ENCODE assay signal across 21 cellular contexts in the genomic region with DNA sequence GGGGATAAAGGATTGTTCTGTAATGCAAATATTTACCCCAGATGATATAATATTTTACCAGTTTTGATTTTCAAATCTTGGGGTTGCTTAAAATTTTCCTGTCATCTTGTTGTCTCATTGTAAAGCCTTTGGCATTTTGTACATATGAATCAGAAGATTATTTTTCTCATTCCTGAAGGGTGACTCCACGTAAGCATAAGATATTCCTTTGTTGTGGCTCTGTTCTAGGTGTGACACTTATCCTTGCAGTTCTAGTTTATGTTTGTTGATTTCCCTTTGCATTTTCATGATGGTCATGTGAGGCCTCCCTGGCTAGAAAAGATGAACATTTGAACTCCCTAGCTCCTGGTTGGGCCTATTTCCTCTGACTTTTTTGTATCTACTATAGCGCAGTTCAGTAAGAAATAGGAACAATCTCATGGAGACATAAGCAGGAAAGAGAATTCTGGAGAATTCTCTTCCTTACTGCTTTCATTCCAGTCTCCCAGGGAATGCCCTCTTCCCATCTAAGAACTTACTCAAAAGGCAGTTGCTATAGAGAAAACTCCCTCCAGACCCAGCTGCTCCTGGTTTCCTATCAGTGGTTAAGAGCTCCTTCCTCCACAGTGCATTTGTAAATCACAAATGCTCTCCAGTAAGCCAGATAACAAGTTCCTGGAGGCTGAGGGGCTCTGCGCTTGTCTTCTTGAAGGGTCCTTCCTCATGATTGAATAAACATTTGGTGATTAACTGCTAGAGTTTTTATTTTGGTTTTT.
DNase-seq lines count a peak whose midpoint lies in the region; ATAC-seq and TF ChIP-seq lines count a peak whose summit lies in the region.
"Had no signal": no experiment of that assay in that cellular context is flagged by ENCODE, and none has a peak within 500 bp of the region (broad histone marks: within the 10 kb centered on the region; RNA-seq: fewer than 3 reads in every experiment).

No MANE protein-coding gene starts in this region.

- H3K9me3 ChIP-seq in RWPE2 (ENCODE audit: severe bottlenecking), result no peaks in the 10 kb centered on the region
- no peaks in the 10 kb centered on the region for H3K9me3 ChIP-seq in suprapubic skin

- H3K27me3 Mint-ChIP-seq in HFFc6 (ENCODE audit: insufficient read depth), result no peaks in the 10 kb centered on the region; the same call in 1 of the 2 replicates
- H3K27me3 Mint-ChIP-seq: activated naive CD8-positive, alpha-beta T cell treated with anti-CD3 and anti-CD28 coated beads for 36 hours; central memory CD8-positive, alpha-beta T cell; T-cell had no signal

- TF ChIP-seq EP300 in suprapubic skin (IDR thresholded peaks at IDR 0.05), result no peak

- peak overlapping the region; percentile 83 for H3K27ac Mint-ChIP-seq in HFFc6
- H3K27ac Mint-ChIP-seq: activated CD8-positive, alpha-beta T cell treated with anti-CD3 and anti-CD28 coated beads, Interleukin-2, amount 10 ng/mL, durations not matched to agents 7 days and 5 days; activated naive CD8-positive, alpha-beta T cell treated with anti-CD3 and anti-CD28 coated beads for 36 hours; activated T-cell treated with anti-CD3 and anti-CD28 coated beads, Interleukin-2, amount 50 U/mL, for 72 hours; GM23338; T-cell had no signal

- peak overlapping the region; percentile 12 for H3K27ac ChIP-seq in RWPE2 (ENCODE audit: poor library complexity, severe bottlenecking)
- H3K27ac ChIP-seq in suprapubic skin, result no peak overlapping the region
- H3K27ac ChIP-seq: HL-60, KMS-11, VCaP had no signal

- DNase-seq in HFFc6 (peak; percentile 35), RWPE2 (ENCODE audit: low spot score) (no peak), fibroblast of pulmonary artery (ENCODE audit: low read depth) (peak; percentile 16), retinal pigment epithelial cell (ENCODE audit: low read depth) (peak; percentile 27), pons (ENCODE audit: low spot score) (no peak), suprapubic skin (ENCODE audit: low spot score in 2 of 2) (no peak)
- DNase-seq in activated CD4-positive, CD25-positive, alpha-beta regulatory T cell (lab: John Stamatoyannopoulos, UW), result no peak
- DNase-seq: activated CD8-positive, alpha-beta T cell treated with anti-CD3 and anti-CD28 coated beads, Interleukin-2, amount 10 ng/mL, durations not matched to agents 7 days and 5 days; activated naive CD8-positive, alpha-beta T cell treated with anti-CD3 and anti-CD28 coated beads for 36 hours; activated T-cell treated with anti-CD3 and anti-CD28 coated beads, Interleukin-2, amount 50 U/mL, for 72 hours; Calu3; effector CD4-positive, alpha-beta T cell; GDM1; hippocampal formation; stimulated activated CD4-positive, alpha-beta T cell treated with anti-CD3 and anti-CD28 coated beads, Interleukin-4, amount 100 ng/mL, for 1 hour; T-cell had no signal

- H3K36me3 ChIP-seq in RWPE2 (ENCODE audit: low read depth) (no peaks in the 10 kb centered on the region), suprapubic skin (no peaks in the 10 kb centered on the region)

- H3K4me1 Mint-ChIP-seq in HFFc6 (ENCODE audit: low read depth), result peaks cover 52% of the 10 kb centered on the region
- H3K4me1 Mint-ChIP-seq: activated naive CD8-positive, alpha-beta T cell treated with anti-CD3 and anti-CD28 coated beads for 36 hours; central memory CD8-positive, alpha-beta T cell; T-cell had no signal

- H3K4me3 Mint-ChIP-seq in HFFc6, result 0 out of 2 replicates have a peak overlapping the region, but pooled peaks have one; percentile 27
- H3K4me3 Mint-ChIP-seq: activated CD8-positive, alpha-beta T cell treated with anti-CD3 and anti-CD28 coated beads, Interleukin-2, amount 10 ng/mL, durations not matched to agents 7 days and 5 days; activated naive CD8-positive, alpha-beta T cell treated with anti-CD3 and anti-CD28 coated beads for 36 hours; activated T-cell treated with anti-CD3 and anti-CD28 coated beads, Interleukin-2, amount 50 U/mL, for 72 hours; central memory CD8-positive, alpha-beta T cell; GM23338; T-cell had no signal

- peak; percentile 88 for ATAC-seq in RWPE2 (ENCODE audit: low read depth)
- ATAC-seq: activated CD8-positive, alpha-beta T cell treated with anti-CD3 and anti-CD28 coated beads, Interleukin-2, amount 10 ng/mL, durations not matched to agents 7 days and 5 days; activated T-cell treated with anti-CD3 and anti-CD28 coated beads, Interleukin-2, amount 50 U/mL, for 72 hours; GM23338; T-cell had no signal

- H3K36me3 Mint-ChIP-seq in HFFc6 (ENCODE audit: low read depth), result peaks cover 6% of the 10 kb centered on the region
- H3K36me3 Mint-ChIP-seq: activated naive CD8-positive, alpha-beta T cell treated with anti-CD3 and anti-CD28 coated beads for 36 hours; T-cell had no signal

- WGBS in suprapubic skin, result 90% methylated on average over 3 of the region's 3 CpGs

- no peak for TF ChIP-seq POLR2A in suprapubic skin (IDR thresholded peaks at IDR 0.05)

- peaks cover 8% of the 10 kb centered on the region for H3K4me1 ChIP-seq in RWPE2 (ENCODE audit: insufficient read depth, poor library complexity, severe bottlenecking)
- H3K4me1 ChIP-seq in suprapubic skin, result no peaks in the 10 kb centered on the region

- no peaks in the 10 kb centered on the region for H3K27me3 ChIP-seq in RWPE2 (ENCODE audit: insufficient read depth, poor library complexity, severe bottlenecking)
- no peaks in the 10 kb centered on the region for H3K27me3 ChIP-seq in suprapubic skin

- no peak overlapping the region for H3K4me3 ChIP-seq in RWPE2 (ENCODE audit: severe bottlenecking)
- no peak overlapping the region for H3K4me3 ChIP-seq in fibroblast of pulmonary artery (replicated peaks; ENCODE audit: low read depth, low read length)
- no peak overlapping the region for H3K4me3 ChIP-seq in retinal pigment epithelial cell (ENCODE audit: low read length)
- no peak overlapping the region for H3K4me3 ChIP-seq in suprapubic skin
- H3K4me3 ChIP-seq: GM23338 had no signal

- H3K9me3 Mint-ChIP-seq in HFFc6, result no peaks in the 10 kb centered on the region
- H3K9me3 Mint-ChIP-seq: activated naive CD8-positive, alpha-beta T cell treated with anti-CD3 and anti-CD28 coated beads for 36 hours; GM23338 had no signal

- TF ChIP-seq CTCF in HFFc6 (IDR thresholded peaks at IDR 0.05), result no peak
- TF ChIP-seq CTCF in RWPE2 (IDR thresholded peaks at IDR 0.05; ENCODE audit: poor library complexity, severe bottlenecking), result no peak
- no peak for TF ChIP-seq CTCF in fibroblast of pulmonary artery (IDR thresholded peaks at IDR 0.05; ENCODE audit: low read length, missing control alignments)
- TF ChIP-seq CTCF in retinal pigment epithelial cell (conservative IDR thresholded peaks at IDR 0.05; ENCODE audit: low read depth, low read length), result no peak
- TF ChIP-seq CTCF in suprapubic skin (IDR thresholded peaks at IDR 0.05), result no peak

Comparison
In these comparisons a context has a peak if more than half of its experiments do, and no peak if none do; other contexts are left out.
1. DNase-seq: peak in HFFc6 (single experiment), fibroblast of pulmonary artery (single experiment) and retinal pigment epithelial cell (single experiment); none in RWPE2 (single experiment), pons (single experiment), activated CD4-positive, CD25-positive, alpha-beta regulatory T cell (0 of 4) and suprapubic skin (0 of 2).